7 cellular contexts compared by ENCODE assay signal in genomic region chr1:1616838-1617237, GRCh38. TPM values are rescaled to one million over a fixed set of nuclear protein-coding genes. Genes with fewer than 3 reads are reported as not detected.
DNase-seq lines count a peak whose midpoint lies in the region; TF ChIP-seq lines count a peak whose summit lies in the region.
"Had no signal": no experiment of that assay in that cellular context is flagged by ENCODE, and none has a peak within 500 bp of the region (broad histone marks: within the 10 kb centered on the region; RNA-seq: fewer than 3 reads in every experiment).

No MANE protein-coding gene starts in this region.

- H3K79me2 ChIP-seq in H9 (ENCODE audit: insufficient read depth, low read length), result no peaks in the 10 kb centered on the region
- H3K79me2 ChIP-seq in neural progenitor cell (ENCODE audit: low read depth), result peaks cover 30% of the 10 kb centered on the region

- H2BK15ac ChIP-seq in H9 (ENCODE audit: low read depth, low read length), result no peak overlapping the region

- H3K23me2 ChIP-seq in H9 (ENCODE audit: insufficient read length, low read depth, low read length, poor library complexity, severe bottlenecking), result peaks cover 15% of the 10 kb centered on the region

- H3K4ac ChIP-seq in H9 (ENCODE audit: low read depth, low read length), result no peak overlapping the region

- H3K14ac ChIP-seq in H9 (ENCODE audit: insufficient read depth, low read length), result no peak overlapping the region

- H3K4me2 ChIP-seq in H9 (ENCODE audit: insufficient read depth, insufficient read length, low read length) (peak overlapping the region; percentile 20), neural progenitor cell (peak overlapping the region; percentile 81)

- H3F3A ChIP-seq in neural progenitor cell (ENCODE audit: low read depth), result peaks cover 14% of the 10 kb centered on the region

- H3K9ac ChIP-seq in H9 (ENCODE audit: extremely low read depth, insufficient read length, low read length) (no peak overlapping the region), neural progenitor cell (peak overlapping the region; percentile 91)

- WGBS in H9 (ENCODE audit: extremely low coverage, insufficient read length, low lambda C conversion rate), result no CpG with 5 or more reads among the region's 19 CpGs

- H2BK5ac ChIP-seq in H9 (ENCODE audit: insufficient read length, low read length), result no peak overlapping the region

- no peak overlapping the region for H3K23ac ChIP-seq in H9 (ENCODE audit: insufficient read length, low read depth, low read length)

- peaks cover 0 to 15% (median 6%) of the 10 kb centered on the region in 3 experiments; a peak in 5 of 7 replicates for H3K36me3 Mint-ChIP-seq in H9 (ENCODE audit: insufficient read depth in 1 of 3, low read depth in 3 of 3)
- peaks cover 8% of the 10 kb centered on the region for H3K36me3 Mint-ChIP-seq in neural progenitor cell

- intact Hi-C loops in breast epithelium (cut with DNase I; ENCODE audit: low total_unique reads), result no loop called here

- DNase-seq in H9 (no peak), breast epithelium (ENCODE audit: low spot score in 2 of 2) (no peak), neural progenitor cell (ENCODE audit: low spot score) (no peak), SW 1271 (lab: John Stamatoyannopoulos, UW) (no peak), activated gamma-delta T cell (lab: John Stamatoyannopoulos, UW) (no peak), NAMALWA (ENCODE audit: low spot score) (no peak)
- DNase-seq: stimulated activated CD4-positive, alpha-beta T cell treated with anti-CD3 and anti-CD28 coated beads, Interleukin-4, amount 100 ng/mL, for 4 hours had no signal

- H3K27me3 ChIP-seq in H9 (ENCODE audit: insufficient read depth, low read length) (no peaks in the 10 kb centered on the region), breast epithelium (no peaks in the 10 kb centered on the region), neural progenitor cell (no peaks in the 10 kb centered on the region)

- no peaks in the 10 kb centered on the region for H3K79me1 ChIP-seq in H9 (ENCODE audit: insufficient read depth, low read depth, low read length, poor library complexity, severe bottlenecking)

- H4K8ac ChIP-seq in H9 (replicated peaks; ENCODE audit: insufficient read length, low read depth, low read length), result no peak overlapping the region

- no peak overlapping the region for H3T11ph ChIP-seq in H9 (ENCODE audit: low read length)

- H3K4me1 ChIP-seq in H9 (ENCODE audit: insufficient read depth, low read length), result peaks cover 5% of the 10 kb centered on the region; the same call in 1 of the 2 replicates
- H3K4me1 ChIP-seq in breast epithelium, result peaks cover 14 to 19% of the 10 kb centered on the region in 2 donors
- H3K4me1 ChIP-seq in neural progenitor cell, result peaks cover 11% of the 10 kb centered on the region

- H3K27ac Mint-ChIP-seq in H9 (no peak overlapping the region), neural progenitor cell (no peak overlapping the region)

- H3K27me3 Mint-ChIP-seq in H9 (ENCODE audit: low read depth), result no peaks in the 10 kb centered on the region
- H3K27me3 Mint-ChIP-seq in neural progenitor cell (ENCODE audit: insufficient read depth, low read depth), result no peaks in the 10 kb centered on the region

- H3K9me3 Mint-ChIP-seq in H9 (no peaks in the 10 kb centered on the region; a peak in 1 of 5 replicates), neural progenitor cell (no peaks in the 10 kb centered on the region)

- H3K56ac ChIP-seq in H9 (ENCODE audit: insufficient read length, low read depth, low read length), result no peak overlapping the region

- no peak for TF ChIP-seq CTCF in H9 (conservative IDR thresholded peaks at IDR 0.05)
- no peak for TF ChIP-seq CTCF in breast epithelium (IDR thresholded peaks at IDR 0.05)
- TF ChIP-seq CTCF in neural progenitor cell (IDR thresholded peaks at IDR 0.05), result no peak

- no peak overlapping the region for H2AK5ac ChIP-seq in H9 (ENCODE audit: insufficient read length, low read length)

- H4K91ac ChIP-seq in H9 (ENCODE audit: insufficient read length, low read depth, low read length), result no peak overlapping the region

- no peak overlapping the region for H2BK120ac ChIP-seq in H9 (ENCODE audit: low read depth, low read length, poor library complexity, severe bottlenecking)

- no peak overlapping the region for H2BK12ac ChIP-seq in H9 (ENCODE audit: insufficient read length, low read depth, low read length)

- no peak for TF ChIP-seq POLR2A in breast epithelium (IDR thresholded peaks at IDR 0.05)

- no peak overlapping the region for H3K18ac ChIP-seq in H9 (ENCODE audit: insufficient read length, low read depth, low read length)

- no peaks in the 10 kb centered on the region for H3K36me3 ChIP-seq in breast epithelium
- no peaks in the 10 kb centered on the region for H3K36me3 ChIP-seq in neural progenitor cell

- H3K4me1 Mint-ChIP-seq in H9 (peaks cover 16 to 19% of the 10 kb centered on the region in 2 experiments), neural progenitor cell (peaks cover 26% of the 10 kb centered on the region)

- H3K9me3 ChIP-seq in H9 (ENCODE audit: control insufficient read depth, low read depth, low read length) (no peaks in the 10 kb centered on the region), breast epithelium (no peaks in the 10 kb centered on the region), neural progenitor cell (ENCODE audit: low read depth) (no peaks in the 10 kb centered on the region)

- H4K20me1 ChIP-seq in H9 (ENCODE audit: control insufficient read depth, insufficient read depth, insufficient read length), result no peaks in the 10 kb centered on the region
- peaks cover 53% of the 10 kb centered on the region for H4K20me1 ChIP-seq in neural progenitor cell (ENCODE audit: low read depth)

- H4K5ac ChIP-seq in H9 (ENCODE audit: insufficient read length, low read depth, low read length), result no peak overlapping the region

- no peak overlapping the region for H2AFZ ChIP-seq in H9 (ENCODE audit: low read length)
- no peak overlapping the region for H2AFZ ChIP-seq in neural progenitor cell (replicated peaks)

- no peak overlapping the region for H2BK20ac ChIP-seq in H9 (ENCODE audit: low read depth, low read length, poor library complexity, severe bottlenecking)

- H3K4me3 ChIP-seq in breast epithelium (peak overlapping the region; percentile 75 to 97 (median 96)), neural progenitor cell (peak overlapping the region; percentile 92)

- H3K27ac ChIP-seq in H9 (ENCODE audit: insufficient read length, low read depth, low read length) (no peak overlapping the region), breast epithelium (no peak overlapping the region), neural progenitor cell (no peak overlapping the region)

- H3K4me3 Mint-ChIP-seq in H9 (peak overlapping the region; percentile 74 to 86), neural progenitor cell (peak overlapping the region; percentile 87)

RNA-seq across cellular contexts. Expression of gene MIB2, which starts 1.5 kb away (rescaled TPM):
- total RNA-seq in H9 (2021), result 77.8 and 78.9 TPM in 2 replicates
- 10 to 100 TPM; 32.0 to 69.5 (median 48.9) TPM for total RNA-seq in breast epithelium
- total RNA-seq in neural progenitor cell (ENCODE audit: low replicate concordance), result 7.5 and 71.6 TPM in 2 replicates

RNA-seq across cellular contexts. Expression of gene MMP23B, which starts 15.1 kb away (rescaled TPM):
- total RNA-seq in H9 (2021) (12.5 and 13.7 TPM in 2 replicates), breast epithelium (10 to 100 TPM in 1 of 3 donors, 1 to 10 TPM in 2; 2.7 to 15.5 (median 7.5) TPM), neural progenitor cell (ENCODE audit: low replicate concordance) (4.2 and 4.7 TPM in 2 replicates)

RNA-seq across cellular contexts. Expression of gene FNDC10, which starts 16.9 kb away (rescaled TPM):
- total RNA-seq in H9 (2021) (15.2 TPM in 2 replicates), breast epithelium (1 to 10 TPM in 1 of 3 donors, under 1 TPM in 2; 0.48 to 2.9 (median 0.98) TPM), neural progenitor cell (ENCODE audit: low replicate concordance) (2.5 and 7.8 TPM in 2 replicates)

RNA-seq across cellular contexts. Expression of gene CDK11B, which starts 42.0 kb away (rescaled TPM):
- 30.1 and 33.3 TPM in 2 replicates for total RNA-seq in H9 (2021)
- 10 to 100 TPM; 17.4 to 30.3 (median 26.2) TPM for total RNA-seq in breast epithelium
- total RNA-seq in neural progenitor cell (ENCODE audit: low replicate concordance), result 12.6 and 16.9 TPM in 2 replicates

RNA-seq across cellular contexts. Expression of gene SSU72, which starts 42.2 kb away (rescaled TPM):
- 179 and 186 TPM in 2 replicates for total RNA-seq in H9 (2021)
- 100 to 1,000 TPM; 100 to 125 (median 114) TPM for total RNA-seq in breast epithelium
- total RNA-seq in neural progenitor cell (ENCODE audit: low replicate concordance), result 82.5 and 94.1 TPM in 2 replicates
